Comparison of ENCODE assay signal across 1 cellular context in the genomic region with DNA sequence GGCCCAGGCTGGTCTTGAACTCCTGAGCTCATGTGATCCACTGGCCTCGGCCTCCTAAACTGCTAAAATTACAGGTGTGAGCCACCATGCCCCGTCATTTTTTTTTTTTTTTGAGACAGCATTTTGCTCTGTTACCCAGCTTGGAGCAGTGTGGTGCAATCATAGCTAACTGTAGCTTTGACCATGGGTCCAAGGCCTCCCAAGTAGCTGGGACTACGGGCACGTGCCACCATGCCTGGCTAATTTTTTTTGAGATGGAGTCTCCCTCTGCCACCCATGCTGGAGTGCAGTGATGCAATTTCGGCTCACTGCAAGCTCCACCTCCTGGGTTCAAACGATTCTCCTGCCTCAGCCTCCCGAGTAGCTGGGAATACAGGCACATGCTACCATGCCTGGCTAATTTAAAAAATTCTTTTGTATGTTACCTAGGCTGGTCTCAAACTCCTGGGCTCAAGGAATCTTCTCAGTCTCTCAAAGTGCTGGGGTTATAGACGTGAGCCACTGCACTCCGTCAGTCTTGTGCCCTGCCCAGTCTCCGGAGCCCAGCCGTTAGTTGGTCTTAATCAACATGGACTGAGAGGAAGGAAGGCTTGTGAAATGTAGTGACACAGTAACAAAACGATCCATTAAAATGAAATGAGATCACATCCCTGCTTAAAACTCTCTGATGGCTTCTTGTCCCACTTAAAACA.
TF ChIP-seq lines count a peak whose summit lies in the region.

No MANE protein-coding gene starts in this region.

TF ChIP-seq in HepG2, 621 proteins besides CTCF, POLR2A, EP300 and RAD21 (continued from another document and continues in another):
- no peak for TF ChIP-seq ZBTB8A (CRISPR knock-in tag; IDR thresholded peaks at IDR 0.05; ENCODE audit: borderline replicate concordance, low read depth)
- TF ChIP-seq, protein P1, sequence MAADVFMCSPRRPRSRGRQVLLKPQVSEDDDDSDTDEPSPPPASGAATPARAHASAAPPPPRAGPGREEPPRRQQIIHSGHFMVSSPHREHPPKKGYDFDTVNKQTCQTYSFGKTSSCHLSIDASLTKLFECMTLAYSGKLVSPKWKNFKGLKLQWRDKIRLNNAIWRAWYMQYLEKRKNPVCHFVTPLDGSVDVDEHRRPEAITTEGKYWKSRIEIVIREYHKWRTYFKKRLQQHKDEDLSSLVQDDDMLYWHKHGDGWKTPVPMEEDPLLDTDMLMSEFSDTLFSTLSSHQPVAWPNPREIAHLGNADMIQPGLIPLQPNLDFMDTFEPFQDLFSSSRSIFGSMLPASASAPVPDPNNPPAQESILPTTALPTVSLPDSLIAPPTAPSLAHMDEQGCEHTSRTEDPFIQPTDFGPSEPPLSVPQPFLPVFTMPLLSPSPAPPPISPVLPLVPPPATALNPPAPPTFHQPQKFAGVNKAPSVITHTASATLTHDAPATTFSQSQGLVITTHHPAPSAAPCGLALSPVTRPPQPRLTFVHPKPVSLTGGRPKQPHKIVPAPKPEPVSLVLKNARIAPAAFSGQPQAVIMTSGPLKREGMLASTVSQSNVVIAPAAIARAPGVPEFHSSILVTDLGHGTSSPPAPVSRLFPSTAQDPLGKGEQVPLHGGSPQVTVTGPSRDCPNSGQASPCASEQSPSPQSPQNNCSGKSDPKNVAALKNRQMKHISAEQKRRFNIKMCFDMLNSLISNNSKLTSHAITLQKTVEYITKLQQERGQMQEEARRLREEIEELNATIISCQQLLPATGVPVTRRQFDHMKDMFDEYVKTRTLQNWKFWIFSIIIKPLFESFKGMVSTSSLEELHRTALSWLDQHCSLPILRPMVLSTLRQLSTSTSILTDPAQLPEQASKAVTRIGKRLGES (CRISPR knock-in tag; IDR thresholded peaks at IDR 0.05; ENCODE audit: borderline replicate concordance) = no peak
- peak; percentile 60 for TF ChIP-seq HNF4A (CRISPR knock-in tag; IDR thresholded peaks at IDR 0.05)
- TF ChIP-seq, protein P2, sequence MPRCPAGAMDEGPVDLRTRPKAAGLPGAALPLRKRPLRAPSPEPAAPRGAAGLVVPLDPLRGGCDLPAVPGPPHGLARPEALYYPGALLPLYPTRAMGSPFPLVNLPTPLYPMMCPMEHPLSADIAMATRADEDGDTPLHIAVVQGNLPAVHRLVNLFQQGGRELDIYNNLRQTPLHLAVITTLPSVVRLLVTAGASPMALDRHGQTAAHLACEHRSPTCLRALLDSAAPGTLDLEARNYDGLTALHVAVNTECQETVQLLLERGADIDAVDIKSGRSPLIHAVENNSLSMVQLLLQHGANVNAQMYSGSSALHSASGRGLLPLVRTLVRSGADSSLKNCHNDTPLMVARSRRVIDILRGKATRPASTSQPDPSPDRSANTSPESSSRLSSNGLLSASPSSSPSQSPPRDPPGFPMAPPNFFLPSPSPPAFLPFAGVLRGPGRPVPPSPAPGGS (CRISPR knock-in tag; IDR thresholded peaks at IDR 0.05) = peak; percentile 68; the same call in 1 of the 2 replicates
- TF ChIP-seq ZNF746 (CRISPR knock-in tag; IDR thresholded peaks at IDR 0.05) = no peak
- no peak for TF ChIP-seq ZNF589 (CRISPR knock-in tag; conservative IDR thresholded peaks at IDR 0.05)
- TF ChIP-seq RBAK (CRISPR knock-in tag; IDR thresholded peaks at IDR 0.05) = peak; percentile 86
- TF ChIP-seq, protein P3, sequence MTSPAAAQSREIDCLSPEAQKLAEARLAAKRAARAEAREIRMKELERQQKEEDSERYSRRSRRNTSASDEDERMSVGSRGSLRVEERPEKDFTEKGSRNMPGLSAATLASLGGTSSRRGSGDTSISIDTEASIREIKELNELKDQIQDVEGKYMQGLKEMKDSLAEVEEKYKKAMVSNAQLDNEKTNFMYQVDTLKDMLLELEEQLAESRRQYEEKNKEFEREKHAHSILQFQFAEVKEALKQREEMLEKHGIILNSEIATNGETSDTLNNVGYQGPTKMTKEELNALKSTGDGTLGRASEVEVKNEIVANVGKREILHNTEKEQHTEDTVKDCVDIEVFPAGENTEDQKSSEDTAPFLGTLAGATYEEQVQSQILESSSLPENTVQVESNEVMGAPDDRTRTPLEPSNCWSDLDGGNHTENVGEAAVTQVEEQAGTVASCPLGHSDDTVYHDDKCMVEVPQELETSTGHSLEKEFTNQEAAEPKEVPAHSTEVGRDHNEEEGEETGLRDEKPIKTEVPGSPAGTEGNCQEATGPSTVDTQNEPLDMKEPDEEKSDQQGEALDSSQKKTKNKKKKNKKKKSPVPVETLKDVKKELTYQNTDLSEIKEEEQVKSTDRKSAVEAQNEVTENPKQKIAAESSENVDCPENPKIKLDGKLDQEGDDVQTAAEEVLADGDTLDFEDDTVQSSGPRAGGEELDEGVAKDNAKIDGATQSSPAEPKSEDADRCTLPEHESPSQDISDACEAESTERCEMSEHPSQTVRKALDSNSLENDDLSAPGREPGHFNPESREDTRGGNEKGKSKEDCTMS (CRISPR knock-in tag; conservative IDR thresholded peaks at IDR 0.05) = no peak
- peak; percentile 25; the same call in 1 of the 2 replicates for TF ChIP-seq SALL1 (CRISPR knock-in tag; IDR thresholded peaks at IDR 0.05)
- TF ChIP-seq CEBPB (IDR thresholded peaks at IDR 0.05; ENCODE audit: borderline replicate concordance, low read depth, low read length) = peak; percentile 72
- TF ChIP-seq, protein P4, sequence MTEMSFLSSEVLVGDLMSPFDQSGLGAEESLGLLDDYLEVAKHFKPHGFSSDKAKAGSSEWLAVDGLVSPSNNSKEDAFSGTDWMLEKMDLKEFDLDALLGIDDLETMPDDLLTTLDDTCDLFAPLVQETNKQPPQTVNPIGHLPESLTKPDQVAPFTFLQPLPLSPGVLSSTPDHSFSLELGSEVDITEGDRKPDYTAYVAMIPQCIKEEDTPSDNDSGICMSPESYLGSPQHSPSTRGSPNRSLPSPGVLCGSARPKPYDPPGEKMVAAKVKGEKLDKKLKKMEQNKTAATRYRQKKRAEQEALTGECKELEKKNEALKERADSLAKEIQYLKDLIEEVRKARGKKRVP (CRISPR knock-in tag; IDR thresholded peaks at IDR 0.05) = peak in 1 of 2 experiments; percentile 48; a peak in 2 of 4 replicates
- TF ChIP-seq ZNF790 (CRISPR knock-in tag; IDR thresholded peaks at IDR 0.05; ENCODE audit: borderline replicate concordance) = no peak
- TF ChIP-seq ZNF460 (CRISPR knock-in tag; IDR thresholded peaks at IDR 0.05; ENCODE audit: borderline replicate concordance) = peak; percentile 94
- TF ChIP-seq TBX2 (CRISPR knock-in tag; IDR thresholded peaks at IDR 0.05; ENCODE audit: borderline replicate concordance) = peak; percentile 51; the same call in 1 of the 2 replicates
- TF ChIP-seq ZNF619 (CRISPR knock-in tag; IDR thresholded peaks at IDR 0.05) = no peak
- peak; percentile 48; the same call in 1 of the 2 replicates for TF ChIP-seq KDM2A (CRISPR knock-in tag; IDR thresholded peaks at IDR 0.05; ENCODE audit: borderline replicate concordance, low read depth)
- TF ChIP-seq ARHGAP35 (CRISPR knock-in tag; IDR thresholded peaks at IDR 0.05; ENCODE audit: borderline replicate concordance) = no peak
- TF ChIP-seq NR0B2 (CRISPR knock-in tag; IDR thresholded peaks at IDR 0.05) = no peak
- TF ChIP-seq ZNF33A (CRISPR knock-in tag; IDR thresholded peaks at IDR 0.05; ENCODE audit: borderline replicate concordance) = no peak
- TF ChIP-seq, protein P5, sequence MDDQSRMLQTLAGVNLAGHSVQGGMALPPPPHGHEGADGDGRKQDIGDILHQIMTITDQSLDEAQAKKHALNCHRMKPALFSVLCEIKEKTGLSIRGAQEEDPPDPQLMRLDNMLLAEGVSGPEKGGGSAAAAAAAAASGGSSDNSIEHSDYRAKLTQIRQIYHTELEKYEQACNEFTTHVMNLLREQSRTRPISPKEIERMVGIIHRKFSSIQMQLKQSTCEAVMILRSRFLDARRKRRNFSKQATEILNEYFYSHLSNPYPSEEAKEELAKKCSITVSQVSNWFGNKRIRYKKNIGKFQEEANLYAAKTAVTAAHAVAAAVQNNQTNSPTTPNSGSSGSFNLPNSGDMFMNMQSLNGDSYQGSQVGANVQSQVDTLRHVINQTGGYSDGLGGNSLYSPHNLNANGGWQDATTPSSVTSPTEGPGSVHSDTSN (CRISPR knock-in tag; IDR thresholded peaks at IDR 0.05; ENCODE audit: borderline replicate concordance) = no peak
- no peak for TF ChIP-seq IKZF1 (IDR thresholded peaks at IDR 0.05)
- 0 out of 2 replicates have a peak, but pooled peaks have one; percentile 6 for TF ChIP-seq ZNF770 (CRISPR knock-in tag; IDR thresholded peaks at IDR 0.05)
- 0 out of 2 replicates have a peak, but pooled peaks have one; percentile 54 for TF ChIP-seq ZNF598 (CRISPR knock-in tag; IDR thresholded peaks at IDR 0.05; ENCODE audit: borderline replicate concordance)
- no peak for TF ChIP-seq FOXK2 (IDR thresholded peaks at IDR 0.05)
- no peak for TF ChIP-seq MIER2 (CRISPR knock-in tag; IDR thresholded peaks at IDR 0.05)
- no peak for TF ChIP-seq ZNF430 (CRISPR knock-in tag; IDR thresholded peaks at IDR 0.05)
- no peak for TF ChIP-seq ARID3A (IDR thresholded peaks at IDR 0.05; ENCODE audit: low read depth, low read length)
- no peak for TF ChIP-seq DPF2 (CRISPR knock-in tag; IDR thresholded peaks at IDR 0.05; ENCODE audit: borderline replicate concordance, low read depth)
- peak; percentile 30; the same call in 1 of the 2 replicates for TF ChIP-seq ZNF331 (CRISPR knock-in tag; IDR thresholded peaks at IDR 0.05)
- TF ChIP-seq ZNF605 (CRISPR knock-in tag; IDR thresholded peaks at IDR 0.05) = 0 out of 2 replicates have a peak, but pooled peaks have one; percentile 29
- TF ChIP-seq RARA (CRISPR knock-in tag; IDR thresholded peaks at IDR 0.05) = peak; percentile 34; the same call in 1 of the 2 replicates
- TF ChIP-seq ZNF574 (CRISPR knock-in tag; IDR thresholded peaks at IDR 0.05) = peak; percentile 43
- TF ChIP-seq CENPT (CRISPR knock-in tag; IDR thresholded peaks at IDR 0.05; ENCODE audit: low read depth) = no peak
